ENCODE assay signal across 26 cellular contexts in the genomic region with DNA sequence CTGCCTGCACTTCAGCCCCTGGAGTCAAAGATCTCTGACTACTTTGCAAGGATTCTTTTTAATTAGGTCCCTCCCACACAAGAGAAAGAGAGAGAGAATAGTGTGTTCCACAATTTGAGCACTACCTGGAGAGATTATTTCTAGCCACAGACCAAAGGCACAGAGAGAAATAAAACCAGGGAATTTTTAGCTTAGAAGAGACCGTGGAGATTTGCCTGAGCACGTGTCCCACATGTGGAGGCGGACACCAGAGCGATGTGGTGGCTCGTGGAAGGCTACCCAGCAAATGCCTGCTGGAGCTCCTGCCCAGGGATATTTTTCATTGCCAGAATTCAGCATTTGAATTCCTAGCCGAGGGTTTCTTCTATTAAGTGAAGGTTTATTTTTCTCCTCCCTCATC. TPM values are rescaled to one million over a fixed set of nuclear protein-coding genes. Genes with fewer than 3 reads are reported as not detected.
"Had no signal": no experiment of that assay in that cellular context is flagged by ENCODE, and none has a peak within 500 bp of the region (broad histone marks: within the 10 kb centered on the region; RNA-seq: fewer than 3 reads in every experiment).

No MANE protein-coding gene starts in this region.

- H3K36me3 ChIP-seq: cardiac muscle cell, left lung, lower lobe of right lung, thyroid gland, upper lobe of left lung, vagina had no signal

- ATAC-seq: activated CD8-positive, alpha-beta T cell treated with anti-CD3 and anti-CD28 coated beads for 36 hours; activated naive CD4-positive, alpha-beta T cell treated with anti-CD3 and anti-CD28 coated beads, Interleukin-2, amount 50 U/mL, for 72 hours; esophagus mucosa; left lung; lower lobe of right lung; mucosa of descending colon; natural killer cell treated with Interleukin-12 subunit alpha and Interleukin-12 subunit beta and Interleukin-15 and Interleukin-18, amount 100 ng/mL, for 72 hours; sciatic nerve; stimulated activated naive CD8-positive, alpha-beta T cell treated with anti-CD3 and anti-CD28 coated beads, Interleukin-15, Interleukin-2, amounts not matched to agents 100 U/mL and 50 U/mL, for 24 hours; T-helper 17 cell had no signal

- H3K9me3 Mint-ChIP-seq: activated CD4-positive, alpha-beta T cell treated with anti-CD3 and anti-CD28 coated beads, Interleukin-2, amount 10 ng/mL, durations not matched to agents 7 days and 5 days; activated CD8-positive, alpha-beta T cell treated with anti-CD3 and anti-CD28 coated beads for 36 hours; activated naive CD4-positive, alpha-beta T cell treated with anti-CD3 and anti-CD28 coated beads, Interleukin-2, amount 50 U/mL, for 72 hours; activated T-helper 2 cell treated with anti-CD3 and anti-CD28 coated beads, Interferon-gamma antibody, Interleukin-2, Interleukin-4, amounts not matched to agents 10 μg/mL and 5 μg/mL and 100 μg/mL, durations not matched to agents 14 hours and 24 hours and 36 hours; endodermal cell; natural killer cell treated with Interleukin-12 subunit alpha and Interleukin-12 subunit beta and Interleukin-15 and Interleukin-18, amount 100 ng/mL, for 72 hours had no signal

- H3K4me3 Mint-ChIP-seq: activated CD4-positive, alpha-beta T cell treated with anti-CD3 and anti-CD28 coated beads, Interleukin-2, amount 10 ng/mL, durations not matched to agents 7 days and 5 days; activated CD8-positive, alpha-beta T cell treated with anti-CD3 and anti-CD28 coated beads for 36 hours; endodermal cell; natural killer cell treated with Interleukin-12 subunit alpha and Interleukin-12 subunit beta and Interleukin-15 and Interleukin-18, amount 100 ng/mL, for 72 hours; T-helper 17 cell had no signal

- H3K4me1 ChIP-seq: left lung, lower lobe of right lung, thyroid gland, vagina had no signal

- H3K27me3 Mint-ChIP-seq: activated CD4-positive, alpha-beta T cell treated with anti-CD3 and anti-CD28 coated beads, Interleukin-2, amount 10 ng/mL, durations not matched to agents 7 days and 5 days; activated CD8-positive, alpha-beta T cell treated with anti-CD3 and anti-CD28 coated beads for 36 hours had no signal

- H3K4me1 Mint-ChIP-seq: activated CD4-positive, alpha-beta T cell treated with anti-CD3 and anti-CD28 coated beads, Interleukin-2, amount 10 ng/mL, durations not matched to agents 7 days and 5 days had no signal

- H3K4me3 ChIP-seq: cardiac muscle cell, left lung, lower lobe of right lung, mucosa of descending colon, skin epidermis, thyroid gland, upper lobe of left lung, vagina had no signal

- H3K27me3 ChIP-seq: cardiac muscle cell, thyroid gland, upper lobe of left lung, vagina had no signal

- H3K36me3 Mint-ChIP-seq: activated naive CD4-positive, alpha-beta T cell treated with anti-CD3 and anti-CD28 coated beads, Interleukin-2, amount 50 U/mL, for 72 hours; natural killer cell treated with Interleukin-12 subunit alpha and Interleukin-12 subunit beta and Interleukin-15 and Interleukin-18, amount 100 ng/mL, for 72 hours had no signal

- H3K27ac ChIP-seq: cardiac muscle cell, left lung, lower lobe of right lung, skin epidermis, thyroid gland, upper lobe of left lung, vagina had no signal

- H3K9me3 ChIP-seq: left lung, lower lobe of right lung, mucosa of descending colon, thyroid gland, upper lobe of left lung, vagina had no signal

- DNase-seq: activated CD4-positive, alpha-beta T cell treated with anti-CD3 and anti-CD28 coated beads for 1 hour; activated CD4-positive, alpha-beta T cell treated with anti-CD3 and anti-CD28 coated beads, Interleukin-2, amount 10 ng/mL, durations not matched to agents 7 days and 5 days; activated CD8-positive, alpha-beta T cell treated with anti-CD3 and anti-CD28 coated beads for 36 hours; activated T-cell treated with anti-CD3 and anti-CD28 coated beads, Interleukin-2, amount 50 U/mL, for 48 hours; cortex of kidney; endodermal cell; foreskin fibroblast; lower lobe of right lung; mesendoderm; mucosa of descending colon; stimulated activated CD4-positive, alpha-beta T cell treated with anti-CD3 and anti-CD28 coated beads, Interleukin-12 subunit alpha, Interleukin-12 subunit beta, amount 100 ng/mL, for 4 hours; stimulated activated CD4-positive, alpha-beta T cell treated with anti-CD3 and anti-CD28 coated beads, Interleukin-4, amount 100 ng/mL, for 1 hour; stimulated activated naive CD8-positive, alpha-beta T cell treated with anti-CD3 and anti-CD28 coated beads, Interleukin-15, Interleukin-2, amounts not matched to agents 100 U/mL and 50 U/mL, for 24 hours; T-helper 17 cell; T1000; thyroid gland; upper lobe of left lung had no signal

- H3K27ac Mint-ChIP-seq: activated CD4-positive, alpha-beta T cell treated with anti-CD3 and anti-CD28 coated beads, Interleukin-2, amount 10 ng/mL, durations not matched to agents 7 days and 5 days; activated CD8-positive, alpha-beta T cell treated with anti-CD3 and anti-CD28 coated beads for 36 hours; activated naive CD4-positive, alpha-beta T cell treated with anti-CD3 and anti-CD28 coated beads, Interleukin-2, amount 50 U/mL, for 72 hours; activated T-helper 2 cell treated with anti-CD3 and anti-CD28 coated beads, Interferon-gamma antibody, Interleukin-2, Interleukin-4, amounts not matched to agents 10 μg/mL and 5 μg/mL and 100 μg/mL, durations not matched to agents 14 hours and 24 hours and 36 hours; endodermal cell; natural killer cell treated with Interleukin-12 subunit alpha and Interleukin-12 subunit beta and Interleukin-15 and Interleukin-18, amount 100 ng/mL, for 72 hours; T-helper 17 cell had no signal

RNA-seq across cellular contexts. Expression of gene MGAT5B, which starts 50.6 kb away (rescaled TPM):
- total RNA-seq: activated CD8-positive, alpha-beta T cell treated with anti-CD3 and anti-CD28 coated beads for 36 hours had no signal
